19 cellular contexts compared by ENCODE assay signal in genomic region chr5:116296335-116297072, GRCh38.
DNase-seq lines count a peak whose midpoint lies in the region; ATAC-seq, FAIRE-seq and TF ChIP-seq lines count a peak whose summit lies in the region.
"Had no signal": no experiment of that assay in that cellular context is flagged by ENCODE, and none has a peak within 500 bp of the region (broad histone marks: within the 10 kb centered on the region; RNA-seq: fewer than 3 reads in every experiment).

No MANE protein-coding gene starts in this region.

- H3K9ac ChIP-seq in liver (ENCODE audit: low read depth in 1 of 2, low read length in 2 of 2), result no peak overlapping the region
- H3K9ac ChIP-seq: BLaER1 treated with 17β-estradiol and CSF1 and Interleukin-3, amounts not matched to agents 10 nM and 100 nM had no signal

- FAIRE-seq in islet of Langerhans (lab: Jason Lieb, UNC) (peak; percentile 51), pancreas (lab: Jason Lieb, UNC) (peak; percentile 64)
- FAIRE-seq: G401.6, GM12891, GM19239 had no signal

- no peak for ATAC-seq in pancreas
- no peak for ATAC-seq in GM21576 (IDR thresholded peaks at IDR 0.05; ENCODE audit: unreplicated experiment)
- ATAC-seq in GM18907 (IDR thresholded peaks at IDR 0.05; ENCODE audit: unreplicated experiment), result no peak

- TF ChIP-seq RAD21 in liver (IDR thresholded peaks at IDR 0.05), result no peak

- H3K4me1 ChIP-seq in liver (ENCODE audit: control insufficient read depth in 4 of 4, insufficient read depth in 4 of 4, low read length in 3 of 4), result peaks cover 0 to 12% (median 11%) of the 10 kb centered on the region in 4 donors
- no peaks in the 10 kb centered on the region for H3K4me1 ChIP-seq in pancreas
- H3K4me1 ChIP-seq: BLaER1 treated with 17β-estradiol and CSF1 and Interleukin-3, amounts not matched to agents 10 nM and 100 nM had no signal

- WGBS in liver, result 55% methylated on average over 4 of the region's 4 CpGs
- WGBS in pancreas, 2 donors, result 86 to 87% methylated on average over 4 of the region's 4 CpGs

- H3K9me3 ChIP-seq in liver (ENCODE audit: control insufficient read depth in 4 of 4, low read length in 3 of 4), result peaks cover 0 to 2% (median under 1%) of the 10 kb centered on the region in 4 donors
- no peaks in the 10 kb centered on the region for H3K9me3 ChIP-seq in pancreas

- no peak for TF ChIP-seq CTCF in liver (IDR thresholded peaks at IDR 0.05; ENCODE audit: low read depth, low read length, missing input control)
- no peak for TF ChIP-seq CTCF in pancreas (IDR thresholded peaks at IDR 0.05)

- no peak overlapping the region for H3K27ac ChIP-seq in liver (ENCODE audit: low read depth in 1 of 2, low read length in 2 of 2)
- H3K27ac ChIP-seq in pancreas, result no peak overlapping the region
- H3K27ac ChIP-seq: BLaER1 treated with 17β-estradiol and CSF1 and Interleukin-3, amounts not matched to agents 10 nM and 100 nM had no signal

- DNase-seq in HT-29 (ENCODE audit: low spot score) (peak; percentile 15), pancreas (no peak), globus pallidus (ENCODE audit: low spot score) (no peak), CD1c-positive myeloid dendritic cell (ENCODE audit: extremely low spot score) (no peak)
- DNase-seq: ACHN; CD4-positive, alpha-beta T cell; DMS153; DMS79 treated with DMSO at 0.1 percent for 48 hours; EL; HCEC 1CT; HFFc6 had no signal

- H3K27me3 ChIP-seq in liver (ENCODE audit: control insufficient read depth in 4 of 4, insufficient read depth in 4 of 4, low read length in 3 of 4) (no peaks in the 10 kb centered on the region), pancreas (no peaks in the 10 kb centered on the region)
- H3K27me3 ChIP-seq: BLaER1 treated with 17β-estradiol and CSF1 and Interleukin-3, amounts not matched to agents 10 nM and 100 nM had no signal

- peak overlapping the region in 1 of 3 donors; percentile 42 for H3K4me3 ChIP-seq in liver (ENCODE audit: low read depth in 1 of 3, low read length in 3 of 3)
- H3K4me3 ChIP-seq in pancreas, result no peak overlapping the region
- H3K4me3 ChIP-seq: BLaER1 treated with 17β-estradiol and CSF1 and Interleukin-3, amounts not matched to agents 10 nM and 100 nM had no signal

- H3K36me3 ChIP-seq in liver (ENCODE audit: control insufficient read depth in 4 of 4, insufficient read depth in 3 of 4, low read depth in 1 of 4, low read length in 3 of 4) (peaks cover 1 to 5% (median 3%) of the 10 kb centered on the region in 4 donors), pancreas (peaks cover 0 to 12% (median 0%) of the 10 kb centered on the region in 3 donors)

- intact Hi-C loops in pancreas (cut with DNase I), result no loop called here

TF ChIP-seq in liver, 16 proteins besides CTCF, POLR2A, EP300 and RAD21:
- TF ChIP-seq HNF4A (conservative IDR thresholded peaks at IDR 0.05) (peak; percentile 70 to 85), EGR1 (IDR thresholded peaks at IDR 0.05; ENCODE audit: low read depth in 2 of 2) (no peak), RXRA (IDR thresholded peaks at IDR 0.05) (peak in 1 of 2 donors; percentile 38), SP1 (IDR thresholded peaks at IDR 0.05) (peak; percentile 39), HNF4G (IDR thresholded peaks at IDR 0.05) (peak; percentile 68)
